Comparison of ENCODE assay signal across 19 cellular contexts in the genomic region with DNA sequence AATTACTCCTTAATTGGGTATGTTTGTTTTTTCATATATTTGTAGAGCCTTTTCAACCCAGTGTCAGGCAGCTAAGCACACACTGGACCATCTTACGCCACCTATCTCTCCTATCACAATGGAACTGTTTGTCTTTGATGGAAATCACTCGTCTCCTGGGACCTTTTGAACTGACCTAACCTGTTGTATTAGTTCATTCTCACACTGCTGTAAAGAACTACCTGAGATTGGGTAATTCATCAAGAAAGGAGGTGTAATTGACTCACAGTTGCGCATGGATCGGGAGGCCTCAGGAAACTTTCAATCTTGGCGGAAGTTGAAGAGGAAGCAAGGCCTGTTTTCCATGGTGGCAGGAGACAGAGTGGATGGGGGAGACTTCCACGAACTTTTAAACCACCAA.
"Had no signal": no experiment of that assay in that cellular context is flagged by ENCODE, and none has a peak within 500 bp of the region (broad histone marks: within the 10 kb centered on the region; RNA-seq: fewer than 3 reads in every experiment).

No MANE protein-coding gene starts in this region.

- ATAC-seq: activated CD8-positive, alpha-beta T cell treated with anti-CD3 and anti-CD28 coated beads for 36 hours; activated naive CD8-positive, alpha-beta T cell treated with anti-CD3 and anti-CD28 coated beads, Interleukin-2, amount 50 U/mL, for 24 hours; lower lobe of right lung; natural killer cell; stimulated activated memory B cell treated with anti-CD40 and anti-IgM and Interleukin-4, amounts not matched to agents 10 μg/mL and 1 μg/mL and 100 μg/mL, for 72 hours had no signal

- H3K4me3 ChIP-seq: colonic mucosa, lower lobe of right lung, spleen, thoracic aorta had no signal

- H3K9me3 ChIP-seq: colonic mucosa, lower lobe of right lung, neutrophil, spleen, thoracic aorta had no signal

- H3K27ac ChIP-seq: brain microvascular endothelial cell, colonic mucosa, epithelial cell of prostate, lower lobe of right lung, neutrophil, thoracic aorta had no signal

- H3K36me3 ChIP-seq: brain microvascular endothelial cell, colonic mucosa, lower lobe of right lung, neutrophil, spleen, thoracic aorta had no signal

- H3K4me1 ChIP-seq: colonic mucosa had no signal

- DNase-seq: activated CD4-positive, alpha-beta T cell treated with anti-CD3 and anti-CD28 coated beads, Interleukin-2, amount 10 ng/mL, durations not matched to agents 24 days and 14 days; activated CD4-positive, CD25-positive, alpha-beta regulatory T cell; activated CD8-positive, alpha-beta T cell treated with anti-CD3 and anti-CD28 coated beads for 36 hours; activated naive CD4-positive, alpha-beta T cell treated with anti-CD3 and anti-CD28 coated beads, Interleukin-2, amount 10 ng/mL, durations not matched to agents 7 days and 5 days; activated naive CD8-positive, alpha-beta T cell treated with anti-CD3 and anti-CD28 coated beads, Interleukin-2, amount 50 U/mL, for 24 hours; activated T-cell treated with anti-CD3 and anti-CD28 coated beads, Interleukin-2, amount 50 U/mL, for 24 hours; aorta; brain microvascular endothelial cell; colonic mucosa; endodermal cell; glutamatergic neuron; lower lobe of right lung; natural killer cell; stimulated activated CD4-positive, alpha-beta T cell treated with anti-CD3 and anti-CD28 coated beads, Interleukin-4, amount 100 ng/mL, for 4 hours had no signal

- H3K27me3 ChIP-seq: brain microvascular endothelial cell, colonic mucosa, neutrophil, spleen had no signal
